Comparison of ENCODE assay signal across 9 cellular contexts in the genomic region with DNA sequence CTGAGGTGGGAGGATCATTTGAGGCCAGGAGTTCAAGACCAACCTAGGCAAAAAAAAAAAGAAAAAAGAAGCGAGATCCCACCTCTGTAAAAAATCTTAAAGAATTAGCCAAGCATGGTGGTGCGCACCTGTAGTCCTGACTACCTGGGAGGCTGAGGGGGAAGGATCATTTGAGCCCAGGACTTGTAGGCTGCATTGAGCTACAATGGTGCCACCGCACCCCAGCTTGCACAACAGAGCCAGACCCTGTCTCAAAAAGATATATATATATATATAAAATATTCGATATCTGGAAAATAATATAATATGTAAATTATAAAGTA. TPM values are rescaled to one million over a fixed set of nuclear protein-coding genes. Genes with fewer than 3 reads are reported as not detected.
DNase-seq lines count a peak whose midpoint lies in the region; ATAC-seq and TF ChIP-seq lines count a peak whose summit lies in the region.
"Had no signal": no experiment of that assay in that cellular context is flagged by ENCODE, and none has a peak within 500 bp of the region (broad histone marks: within the 10 kb centered on the region; RNA-seq: fewer than 3 reads in every experiment).

No MANE protein-coding gene starts in this region.

- H3K27me3 Mint-ChIP-seq in T-helper 1 cell treated with Interleukin-12 subunit alpha and Interleukin-12 subunit beta and Interleukin-4 antibody, amounts not matched to agents 30 μg/mL and 1 μg/mL, for 36 hours (ENCODE audit: low read depth) = peaks cover 3% of the 10 kb centered on the region
- H3K27me3 Mint-ChIP-seq in endothelial cell (ENCODE audit: unreplicated experiment) = peaks cover 16% of the 10 kb centered on the region

- TF ChIP-seq EP300 in tibial nerve (IDR thresholded peaks at IDR 0.05) = no peak

- peaks cover 23% of the 10 kb centered on the region for H3F3A ChIP-seq in PC-9 (ENCODE audit: insufficient read depth, low read depth)
- peaks cover 9% of the 10 kb centered on the region for H3F3A ChIP-seq in smooth muscle cell (ENCODE audit: low read depth)

- H4K20me1 ChIP-seq in PC-9 (ENCODE audit: insufficient read depth) = peaks cover 6% of the 10 kb centered on the region
- H4K20me1 ChIP-seq in smooth muscle cell (ENCODE audit: low read depth) = peaks cover 23% of the 10 kb centered on the region

- no peaks in the 10 kb centered on the region for H3K9me3 Mint-ChIP-seq in T-helper 1 cell treated with Interleukin-12 subunit alpha and Interleukin-12 subunit beta and Interleukin-4 antibody, amounts not matched to agents 30 μg/mL and 1 μg/mL, for 36 hours
- no peaks in the 10 kb centered on the region for H3K9me3 Mint-ChIP-seq in endothelial cell (ENCODE audit: unreplicated experiment)

- no peaks in the 10 kb centered on the region for H3K9me2 ChIP-seq in PC-9 (ENCODE audit: insufficient read depth)

- H3K4me1 Mint-ChIP-seq in T-helper 1 cell treated with Interleukin-12 subunit alpha and Interleukin-12 subunit beta and Interleukin-4 antibody, amounts not matched to agents 30 μg/mL and 1 μg/mL, for 36 hours (ENCODE audit: low read depth) = peaks cover 26% of the 10 kb centered on the region
- H3K4me1 Mint-ChIP-seq in endothelial cell (ENCODE audit: unreplicated experiment) = peaks cover 37% of the 10 kb centered on the region

- TF ChIP-seq POLR2A in tibial nerve (IDR thresholded peaks at IDR 0.05) = no peak

- ATAC-seq in GM18873 (IDR thresholded peaks at IDR 0.05; ENCODE audit: low FRiP score, unreplicated experiment) (no peak), GM21576 (IDR thresholded peaks at IDR 0.05; ENCODE audit: unreplicated experiment) (no peak)

- H3K27ac Mint-ChIP-seq in T-helper 1 cell treated with Interleukin-12 subunit alpha and Interleukin-12 subunit beta and Interleukin-4 antibody, amounts not matched to agents 30 μg/mL and 1 μg/mL, for 36 hours = peak overlapping the region; percentile 91
- H3K27ac Mint-ChIP-seq in endothelial cell (ENCODE audit: unreplicated experiment) = no peak overlapping the region

- peak overlapping the region; percentile 83 for H3K4me2 ChIP-seq in PC-9
- peak overlapping the region; percentile 85 for H3K4me2 ChIP-seq in smooth muscle cell

- H3K4me1 ChIP-seq in PC-9 (replicated peaks; ENCODE audit: insufficient read depth) = peaks cover 41% of the 10 kb centered on the region
- peaks cover 7% of the 10 kb centered on the region for H3K4me1 ChIP-seq in smooth muscle cell (ENCODE audit: low read depth)
- peaks cover 0 to 42% (median 29%) of the 10 kb centered on the region in 4 donors for H3K4me1 ChIP-seq in tibial nerve

- peak overlapping the region; percentile 88; the same call in 1 of the 2 replicates for H3K4me3 ChIP-seq in PC-9
- H3K4me3 ChIP-seq in smooth muscle cell = peak overlapping the region; percentile 65
- peak overlapping the region in 2 of 4 donors; percentile 74 to 96 for H3K4me3 ChIP-seq in tibial nerve

- H3K4me3 Mint-ChIP-seq in T-helper 1 cell treated with Interleukin-12 subunit alpha and Interleukin-12 subunit beta and Interleukin-4 antibody, amounts not matched to agents 30 μg/mL and 1 μg/mL, for 36 hours = peak overlapping the region; percentile 95
- peak overlapping the region; percentile 93 for H3K4me3 Mint-ChIP-seq in endothelial cell (ENCODE audit: unreplicated experiment)

- BruUV-seq in PC-9 (replicated peaks; lab: Mats Ljungman, UMichigan) = no TSS peak

- POLR2A ChIA-PET in PC-9 (lab: Charles Lee; ENCODE audit: unreplicated experiment) = interaction anchor here (0.5 kb wide), 1 partner anchor 31 kb away, joined by 4 read pairs; no protein-coding TSS in a partner anchor

- no peaks in the 10 kb centered on the region for H3K27me3 ChIP-seq in PC-9 (ENCODE audit: insufficient read depth, low read depth)
- H3K27me3 ChIP-seq in smooth muscle cell (ENCODE audit: low read depth) = no peaks in the 10 kb centered on the region
- no peaks in the 10 kb centered on the region for H3K27me3 ChIP-seq in tibial nerve
- H3K27me3 ChIP-seq: cardiac muscle cell had no signal

- no peak overlapping the region for H3K9ac ChIP-seq in smooth muscle cell (ENCODE audit: low read depth)

- H2AFZ ChIP-seq in PC-9 (no peak overlapping the region), smooth muscle cell (ENCODE audit: low read depth) (peak overlapping the region; percentile 62)

- H3K27ac ChIP-seq in PC-9 (peak overlapping the region; percentile 70), smooth muscle cell (ENCODE audit: low read depth) (peak overlapping the region; percentile 58), tibial nerve (peak overlapping the region in 2 of 4 donors; percentile 94 to 95)

- CTCF ChIA-PET in PC-9 (lab: Charles Lee) = no interaction called here

- no peak for TF ChIP-seq CTCF in PC-9 (conservative IDR thresholded peaks at IDR 0.05)
- TF ChIP-seq CTCF in endothelial cell (IDR thresholded peaks at IDR 0.05; ENCODE audit: unreplicated experiment) = no peak
- no peak for TF ChIP-seq CTCF in smooth muscle cell (IDR thresholded peaks at IDR 0.05; ENCODE audit: borderline replicate concordance, insufficient read depth, poor library complexity, severe bottlenecking)
- peak in 1 of 5 experiments; percentile 4 for TF ChIP-seq CTCF in tibial nerve (IDR thresholded peaks at IDR 0.05)

- H3K36me3 ChIP-seq in PC-9 (ENCODE audit: low read depth) (no peaks in the 10 kb centered on the region; the same call in 1 of the 2 replicates), smooth muscle cell (ENCODE audit: low read depth) (no peaks in the 10 kb centered on the region), tibial nerve (peaks cover 0 to 7% (median 0%) of the 10 kb centered on the region in 3 donors)
- H3K36me3 ChIP-seq: cardiac muscle cell had no signal

- 77% methylated on average over 4 of the region's 4 CpGs for WGBS in smooth muscle cell (ENCODE audit: low lambda C conversion rate)
- WGBS in tibial nerve, 2 donors = 78 to 79% methylated on average over 4 of the region's 4 CpGs

- DNase-seq in T-helper 1 cell = no peak
- no peak for DNase-seq in PC-9
- DNase-seq in endothelial cell (ENCODE audit: low spot score) = no peak
- DNase-seq in smooth muscle cell (lab: John Stamatoyannopoulos, UW; ENCODE audit: unreplicated experiment) = no peak
- DNase-seq in tibial nerve (ENCODE audit: low spot score in 2 of 2) = no peak

- H3K9me3 ChIP-seq in PC-9 (ENCODE audit: insufficient read depth, low read depth) (no peaks in the 10 kb centered on the region), smooth muscle cell (replicated peaks; ENCODE audit: low read depth) (no peaks in the 10 kb centered on the region), tibial nerve (no peaks in the 10 kb centered on the region)

- intact Hi-C loops in PC-9 (cut with micrococcal nuclease; ENCODE audit: unreplicated experiment) = loop anchor here (2.0 to 5.0 kb wide), 6 partner anchors 14 to 274 kb away; partner anchors contain the start of gene MAN2C1

- peaks cover 15% of the 10 kb centered on the region for H3K36me3 Mint-ChIP-seq in T-helper 1 cell treated with Interleukin-12 subunit alpha and Interleukin-12 subunit beta and Interleukin-4 antibody, amounts not matched to agents 30 μg/mL and 1 μg/mL, for 36 hours (ENCODE audit: low read depth)
- peaks cover 3% of the 10 kb centered on the region for H3K36me3 Mint-ChIP-seq in endothelial cell (ENCODE audit: low read depth, unreplicated experiment)

- H3K79me2 ChIP-seq in PC-9 (ENCODE audit: low read depth) = peaks cover 44% of the 10 kb centered on the region
- H3K79me2 ChIP-seq in smooth muscle cell (ENCODE audit: low read depth) = peaks cover 35% of the 10 kb centered on the region

RNA-seq across cellular contexts. Expression of gene IMP3, which starts 1.1 kb away (rescaled TPM):
- total RNA-seq in PC-9 (2021) (45.4 and 53.0 TPM in 2 replicates), endothelial cell (ENCODE audit: unreplicated experiment) (33.5 TPM), smooth muscle cell (54.1 and 55.6 TPM in 2 replicates), tibial nerve (100 to 1,000 TPM; 163 to 179 (median 170) TPM)
- polyA plus RNA-seq in smooth muscle cell = 56.7 and 57.5 TPM in 2 replicates

RNA-seq across cellular contexts. Expression of gene SNX33, which starts 6.6 kb away (rescaled TPM):
- total RNA-seq in PC-9 (2021) = 27.8 and 27.9 TPM in 2 replicates
- 17.3 TPM for total RNA-seq in endothelial cell (ENCODE audit: unreplicated experiment)
- total RNA-seq in smooth muscle cell = 9.7 and 13.6 TPM in 2 replicates
- polyA plus RNA-seq in smooth muscle cell = 14.2 and 19.2 TPM in 2 replicates
- 10 to 100 TPM; 29.7 to 44.9 (median 31.1) TPM for total RNA-seq in tibial nerve

RNA-seq across cellular contexts. Expression of gene SNUPN, which starts 15.6 kb away (rescaled TPM):
- total RNA-seq in PC-9 (2021) = 37.6 and 40.0 TPM in 2 replicates
- 16.5 TPM for total RNA-seq in endothelial cell (ENCODE audit: unreplicated experiment)
- 15.2 and 20.7 TPM in 2 replicates for total RNA-seq in smooth muscle cell
- 24.0 and 26.7 TPM in 2 replicates for polyA plus RNA-seq in smooth muscle cell
- total RNA-seq in tibial nerve = 10 to 100 TPM; 16.3 to 35.1 (median 23.7) TPM
